26 cellular contexts compared by ENCODE assay signal in genomic region chr22:49010086-49010863, GRCh38.
DNase-seq lines count a peak whose midpoint lies in the region; ATAC-seq and TF ChIP-seq lines count a peak whose summit lies in the region.
"Had no signal": no experiment of that assay in that cellular context is flagged by ENCODE, and none has a peak within 500 bp of the region (broad histone marks: within the 10 kb centered on the region; RNA-seq: fewer than 3 reads in every experiment).

No MANE protein-coding gene starts in this region.

- H3K18ac ChIP-seq in H9 (ENCODE audit: insufficient read length, low read depth, low read length), result no peak overlapping the region

- TF ChIP-seq CTCF in activated CD8-positive, alpha-beta T cell treated with anti-CD3 and anti-CD28 coated beads for 36 hours (IDR thresholded peaks at IDR 0.05), result no peak
- TF ChIP-seq CTCF in H9 (conservative IDR thresholded peaks at IDR 0.05), result no peak
- no peak for TF ChIP-seq CTCF in sigmoid colon (IDR thresholded peaks at IDR 0.05)

- H3K27me3 Mint-ChIP-seq in activated CD8-positive, alpha-beta T cell treated with anti-CD3 and anti-CD28 coated beads, Interleukin-2, amount 10 ng/mL, durations not matched to agents 7 days and 5 days (ENCODE audit: low read depth), result no peaks in the 10 kb centered on the region
- no peaks in the 10 kb centered on the region for H3K27me3 Mint-ChIP-seq in activated CD8-positive, alpha-beta T cell treated with anti-CD3 and anti-CD28 coated beads for 36 hours
- peaks cover 4% of the 10 kb centered on the region for H3K27me3 Mint-ChIP-seq in H9 (ENCODE audit: low read depth)
- H3K27me3 Mint-ChIP-seq: activated CD4-positive, alpha-beta T cell treated with anti-CD3 and anti-CD28 coated beads for 36 hours; B cell had no signal

- no peak overlapping the region for H2BK20ac ChIP-seq in H9 (ENCODE audit: low read depth, low read length, poor library complexity, severe bottlenecking)

- no peak overlapping the region for H3K14ac ChIP-seq in H9 (ENCODE audit: insufficient read depth, low read length)

- H3K79me2 ChIP-seq in H9 (ENCODE audit: insufficient read depth, low read length), result no peaks in the 10 kb centered on the region
- H3K79me2 ChIP-seq: hepatocyte had no signal

- no peaks in the 10 kb centered on the region for H3K36me3 ChIP-seq in sigmoid colon
- H3K36me3 ChIP-seq: adrenal gland, left lung, Peyer's patch, SJCRH30 had no signal

- no peaks in the 10 kb centered on the region for H4K20me1 ChIP-seq in H9 (ENCODE audit: control insufficient read depth, insufficient read depth, insufficient read length)

- H4K91ac ChIP-seq in H9 (ENCODE audit: insufficient read length, low read depth, low read length), result no peak overlapping the region

- no peak for TF ChIP-seq EP300 in sigmoid colon (IDR thresholded peaks at IDR 0.05)

- no peak for ATAC-seq in activated CD8-positive, alpha-beta T cell treated with anti-CD3 and anti-CD28 coated beads, Interleukin-2, amount 10 ng/mL, durations not matched to agents 7 days and 5 days
- ATAC-seq in activated CD8-positive, alpha-beta T cell treated with anti-CD3 and anti-CD28 coated beads for 36 hours, result no peak
- ATAC-seq in HG03039 (IDR thresholded peaks at IDR 0.05; ENCODE audit: unreplicated experiment) (no peak), GM19467 (IDR thresholded peaks at IDR 0.05; ENCODE audit: unreplicated experiment) (no peak)
- ATAC-seq: activated CD4-positive, alpha-beta T cell treated with anti-CD3 and anti-CD28 coated beads for 36 hours; effector memory CD8-positive, alpha-beta T cell; esophagus mucosa; K562; left lung had no signal

- no peak overlapping the region for H2BK5ac ChIP-seq in H9 (ENCODE audit: insufficient read length, low read length)

- no peaks in the 10 kb centered on the region for H3K4me1 Mint-ChIP-seq in activated CD8-positive, alpha-beta T cell treated with anti-CD3 and anti-CD28 coated beads, Interleukin-2, amount 10 ng/mL, durations not matched to agents 7 days and 5 days (ENCODE audit: low read depth)
- H3K4me1 Mint-ChIP-seq in activated CD8-positive, alpha-beta T cell treated with anti-CD3 and anti-CD28 coated beads for 36 hours (ENCODE audit: low read depth), result no peaks in the 10 kb centered on the region
- peaks cover 0 to 4% of the 10 kb centered on the region in 2 experiments; a peak in 1 of 4 replicates for H3K4me1 Mint-ChIP-seq in H9
- H3K4me1 Mint-ChIP-seq: activated CD4-positive, alpha-beta T cell treated with anti-CD3 and anti-CD28 coated beads for 36 hours; B cell; CD8-positive, alpha-beta memory T cell had no signal

- no peaks in the 10 kb centered on the region for H3K36me3 Mint-ChIP-seq in activated CD8-positive, alpha-beta T cell treated with anti-CD3 and anti-CD28 coated beads, Interleukin-2, amount 10 ng/mL, durations not matched to agents 7 days and 5 days (ENCODE audit: low read depth)
- no peaks in the 10 kb centered on the region for H3K36me3 Mint-ChIP-seq in activated CD8-positive, alpha-beta T cell treated with anti-CD3 and anti-CD28 coated beads for 36 hours (ENCODE audit: low read depth)
- H3K36me3 Mint-ChIP-seq in H9 (ENCODE audit: insufficient read depth in 1 of 3, low read depth in 3 of 3), result no peaks in the 10 kb centered on the region
- H3K36me3 Mint-ChIP-seq: CD8-positive, alpha-beta memory T cell had no signal

- DNase-seq in activated CD8-positive, alpha-beta T cell treated with anti-CD3 and anti-CD28 coated beads, Interleukin-2, amount 10 ng/mL, durations not matched to agents 7 days and 5 days, result peak; percentile 1
- no peak for DNase-seq in activated CD8-positive, alpha-beta T cell treated with anti-CD3 and anti-CD28 coated beads for 36 hours
- DNase-seq in H9, result peak; percentile 9
- DNase-seq in left kidney (ENCODE audit: low read depth, low spot score), result peak; percentile 59
- DNase-seq in sigmoid colon, result peak; percentile 45
- DNase-seq in SKM-1 treated with dmso at 0.1 percent for 144 hours (lab: John Stamatoyannopoulos, UW; ENCODE audit: unreplicated experiment), result no peak
- DNase-seq: activated CD4-positive, alpha-beta T cell treated with anti-CD3 and anti-CD28 coated beads for 36 hours; activated gamma-delta T cell; CD8-positive, alpha-beta memory T cell; effector memory CD8-positive, alpha-beta T cell; foreskin melanocyte; HFFc6; left lung; NCI-H1436 treated with DMSO at 0.1 percent for 48 hours; NCI-H524; Peyer's patch; SJCRH30; T-helper 2 cell had no signal

- H3K9ac ChIP-seq in H9 (ENCODE audit: extremely low read depth, insufficient read length, low read length), result no peak overlapping the region

- no peak overlapping the region for H3K27ac Mint-ChIP-seq in activated CD8-positive, alpha-beta T cell treated with anti-CD3 and anti-CD28 coated beads, Interleukin-2, amount 10 ng/mL, durations not matched to agents 7 days and 5 days
- H3K27ac Mint-ChIP-seq in activated CD8-positive, alpha-beta T cell treated with anti-CD3 and anti-CD28 coated beads for 36 hours, result no peak overlapping the region
- peak overlapping the region in 1 of 3 experiments; percentile 15; a peak in 1 of 7 replicates for H3K27ac Mint-ChIP-seq in H9
- H3K27ac Mint-ChIP-seq: activated CD4-positive, alpha-beta T cell treated with anti-CD3 and anti-CD28 coated beads for 36 hours; B cell; CD8-positive, alpha-beta memory T cell; effector memory CD8-positive, alpha-beta T cell; HFFc6; nephron had no signal

- CTCF ChIA-PET in activated CD8-positive, alpha-beta T cell treated with anti-CD3 and anti-CD28 coated beads, Interleukin-2, amount 10 ng/mL, durations not matched to agents 7 days and 5 days (lab: Charles Lee), result no interaction called here
- CTCF ChIA-PET in activated CD8-positive, alpha-beta T cell treated with anti-CD3 and anti-CD28 coated beads for 36 hours (lab: Charles Lee), result no interaction called here

- intact Hi-C loops in activated CD8-positive, alpha-beta T cell treated with anti-CD3 and anti-CD28 coated beads for 36 hours (cut with micrococcal nuclease), result no loop called here
- intact Hi-C loops in sigmoid colon (cut with DNase I), result no loop called here

- no peak overlapping the region for H2AFZ ChIP-seq in H9 (ENCODE audit: low read length)
- H2AFZ ChIP-seq: hepatocyte had no signal

- TF ChIP-seq POLR2A in sigmoid colon (IDR thresholded peaks at IDR 0.05), result no peak

- no peak overlapping the region for H4K5ac ChIP-seq in H9 (ENCODE audit: insufficient read length, low read depth, low read length)

- no peak overlapping the region for H3K23ac ChIP-seq in H9 (ENCODE audit: insufficient read length, low read depth, low read length)

- no peak overlapping the region for H3K4me3 Mint-ChIP-seq in activated CD8-positive, alpha-beta T cell treated with anti-CD3 and anti-CD28 coated beads, Interleukin-2, amount 10 ng/mL, durations not matched to agents 7 days and 5 days
- no peak overlapping the region for H3K4me3 Mint-ChIP-seq in activated CD8-positive, alpha-beta T cell treated with anti-CD3 and anti-CD28 coated beads for 36 hours
- H3K4me3 Mint-ChIP-seq in H9, result 0 out of 5 replicates have a peak overlapping the region, but pooled peaks of 1 of the 2 experiments have one; percentile 1
- H3K4me3 Mint-ChIP-seq: activated CD4-positive, alpha-beta T cell treated with anti-CD3 and anti-CD28 coated beads for 36 hours; B cell; CD8-positive, alpha-beta memory T cell; effector memory CD8-positive, alpha-beta T cell; HFFc6; nephron had no signal

- H3K9me3 Mint-ChIP-seq in activated CD8-positive, alpha-beta T cell treated with anti-CD3 and anti-CD28 coated beads, Interleukin-2, amount 10 ng/mL, durations not matched to agents 7 days and 5 days (ENCODE audit: insufficient read depth), result no peaks in the 10 kb centered on the region
- H3K9me3 Mint-ChIP-seq in activated CD8-positive, alpha-beta T cell treated with anti-CD3 and anti-CD28 coated beads for 36 hours, result no peaks in the 10 kb centered on the region
- H3K9me3 Mint-ChIP-seq in H9, result no peaks in the 10 kb centered on the region; a peak in 1 of 5 replicates
- H3K9me3 Mint-ChIP-seq: CD8-positive, alpha-beta memory T cell; effector memory CD8-positive, alpha-beta T cell; nephron had no signal

- H3K23me2 ChIP-seq in H9 (ENCODE audit: insufficient read length, low read depth, low read length, poor library complexity, severe bottlenecking), result no peaks in the 10 kb centered on the region

- no peak overlapping the region for H3K4me3 ChIP-seq in sigmoid colon
- H3K4me3 ChIP-seq: adrenal gland, hepatocyte, K562, left lung, Peyer's patch, SJCRH30 had no signal

- POLR2A ChIA-PET in activated CD8-positive, alpha-beta T cell treated with anti-CD3 and anti-CD28 coated beads, Interleukin-2, amount 10 ng/mL, durations not matched to agents 7 days and 5 days (lab: Charles Lee), result no interaction called here
- POLR2A ChIA-PET in activated CD8-positive, alpha-beta T cell treated with anti-CD3 and anti-CD28 coated beads for 36 hours (lab: Charles Lee), result no interaction called here

- no peak overlapping the region for H3K4me2 ChIP-seq in H9 (ENCODE audit: insufficient read depth, insufficient read length, low read length)
- H3K4me2 ChIP-seq: hepatocyte had no signal

- H2AK5ac ChIP-seq in H9 (ENCODE audit: insufficient read length, low read length), result no peak overlapping the region

- no peaks in the 10 kb centered on the region for H3K9me3 ChIP-seq in H9 (ENCODE audit: control insufficient read depth, low read depth, low read length)
- H3K9me3 ChIP-seq in sigmoid colon, result no peaks in the 10 kb centered on the region
- H3K9me3 ChIP-seq: adrenal gland, left lung, Peyer's patch, SJCRH30 had no signal

- no peaks in the 10 kb centered on the region for H3K79me1 ChIP-seq in H9 (ENCODE audit: insufficient read depth, low read depth, low read length, poor library complexity, severe bottlenecking)

- H3K56ac ChIP-seq in H9 (ENCODE audit: insufficient read length, low read depth, low read length), result no peak overlapping the region

- no peak overlapping the region for H3K27ac ChIP-seq in H9 (ENCODE audit: insufficient read length, low read depth, low read length)
- no peak overlapping the region for H3K27ac ChIP-seq in sigmoid colon
- H3K27ac ChIP-seq: adrenal gland, hepatocyte, left lung, Peyer's patch, SJCRH30 had no signal

- H2BK15ac ChIP-seq in H9 (ENCODE audit: low read depth, low read length), result no peak overlapping the region

- WGBS in H9 (ENCODE audit: extremely low coverage, insufficient read length, low lambda C conversion rate), result no CpG with 5 or more reads among the region's 25 CpGs
- 53 to 76% methylated on average over 25 of the region's 25 CpGs for WGBS in sigmoid colon, 2 donors

- no peak overlapping the region for H3K4ac ChIP-seq in H9 (ENCODE audit: low read depth, low read length)

- H3K27me3 ChIP-seq in H9 (ENCODE audit: insufficient read depth, low read length) (no peaks in the 10 kb centered on the region), sigmoid colon (peaks cover 0 to 23% (median 0%) of the 10 kb centered on the region in 3 donors)
- H3K27me3 ChIP-seq: adrenal gland, hepatocyte, Peyer's patch had no signal

- H4K8ac ChIP-seq in H9 (replicated peaks; ENCODE audit: insufficient read length, low read depth, low read length), result no peak overlapping the region

- no peak overlapping the region for H3T11ph ChIP-seq in H9 (ENCODE audit: low read length)

- H3K4me1 ChIP-seq in H9 (ENCODE audit: insufficient read depth, low read length) (no peaks in the 10 kb centered on the region), sigmoid colon (no peaks in the 10 kb centered on the region)
- H3K4me1 ChIP-seq: adrenal gland, left lung, Peyer's patch, SJCRH30 had no signal

- H2BK120ac ChIP-seq in H9 (ENCODE audit: low read depth, low read length, poor library complexity, severe bottlenecking), result no peak overlapping the region

- H2BK12ac ChIP-seq in H9 (ENCODE audit: insufficient read length, low read depth, low read length), result no peak overlapping the region

Comparison
In these comparisons a context has a peak if more than half of its experiments do, and no peak if none do; other contexts are left out.
1. DNase-seq: peak in activated CD8-positive, alpha-beta T cell treated with anti-CD3 and anti-CD28 coated beads, Interleukin-2, amount 10 ng/mL, durations not matched to agents 7 days and 5 days (single experiment), H9 (single experiment), left kidney (single experiment) and sigmoid colon (single experiment); none in activated CD8-positive, alpha-beta T cell treated with anti-CD3 and anti-CD28 coated beads for 36 hours (single experiment) and SKM-1 treated with dmso at 0.1 percent for 144 hours (single experiment).